Comparison of ENCODE assay signal across 1 cellular context in genomic region chr1:46784666-46785065, GRCh38.
TF ChIP-seq lines count a peak whose summit lies in the region.

No MANE protein-coding gene starts in this region.

TF ChIP-seq in HEK293, 187 proteins besides CTCF, POLR2A, EP300 and RAD21 (continued from another document):
- TF ChIP-seq ZNF645 (tag by site-specific recombination; IDR thresholded peaks at IDR 0.05) (no peak), ZNF677 (tag by site-specific recombination; IDR thresholded peaks at IDR 0.05) (no peak), ZNF776 (tag by site-specific recombination; IDR thresholded peaks at IDR 0.05; ENCODE audit: borderline replicate concordance) (no peak), ZNF23 (tag by site-specific recombination; IDR thresholded peaks at IDR 0.05; ENCODE audit: borderline replicate concordance) (no peak), ELK4 (IDR thresholded peaks at IDR 0.05; ENCODE audit: borderline replicate concordance, low read depth, low read length) (no peak), MYNN (tag by site-specific recombination; IDR thresholded peaks at IDR 0.05; ENCODE audit: borderline replicate concordance) (no peak)
